22 cellular contexts compared by ENCODE assay signal in the genomic region with DNA sequence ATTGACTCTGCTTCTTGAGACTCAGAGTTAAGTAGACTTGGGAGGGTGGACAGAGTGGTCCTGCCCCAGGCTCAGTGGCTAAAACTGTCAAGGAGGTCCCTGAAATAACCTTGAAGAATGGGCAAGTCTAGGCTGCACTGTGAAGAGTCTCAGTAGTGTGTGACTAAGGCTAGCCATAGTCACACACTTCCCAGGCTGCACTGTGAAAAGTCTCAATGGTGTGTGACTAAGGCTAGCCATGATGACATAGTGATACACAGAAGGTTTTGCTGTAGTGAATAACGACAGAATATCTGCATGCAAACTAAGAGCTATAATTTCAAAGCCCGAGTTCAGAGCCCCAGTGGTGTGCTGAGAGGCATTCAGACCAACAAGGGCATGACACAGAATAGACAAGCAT.
DNase-seq lines count a peak whose midpoint lies in the region; FAIRE-seq and TF ChIP-seq lines count a peak whose summit lies in the region.
"Had no signal": no experiment of that assay in that cellular context is flagged by ENCODE, and none has a peak within 500 bp of the region (broad histone marks: within the 10 kb centered on the region; RNA-seq: fewer than 3 reads in every experiment).

No MANE protein-coding gene starts in this region.

- no peak for FAIRE-seq in astrocyte (lab: Jason Lieb, UNC)
- FAIRE-seq: colon, endothelial cell of umbilical vein had no signal

- TF ChIP-seq CTCF in HFFc6 (IDR thresholded peaks at IDR 0.05) (no peak), astrocyte (IDR thresholded peaks at IDR 0.05; ENCODE audit: insufficient read depth, low read depth, low read length) (no peak), osteoblast (IDR thresholded peaks at IDR 0.05; ENCODE audit: extremely low read depth, low read depth, low read length) (no peak), testis (IDR thresholded peaks at IDR 0.05) (no peak)

- H3K4me3 ChIP-seq in astrocyte (ENCODE audit: insufficient read depth, low read depth, low read length) (no peak overlapping the region), osteoblast (ENCODE audit: insufficient read depth, low read length) (no peak overlapping the region), testis (no peak overlapping the region)
- H3K4me3 ChIP-seq: skin epidermis had no signal

- H3K9me3 ChIP-seq in astrocyte (ENCODE audit: insufficient read depth, low read depth, low read length) (no peaks in the 10 kb centered on the region), osteoblast (ENCODE audit: low read depth, low read length) (no peaks in the 10 kb centered on the region), testis (no peaks in the 10 kb centered on the region)

- no peak overlapping the region for H3K9ac ChIP-seq in astrocyte (ENCODE audit: low read length)

- no peak overlapping the region for H2AFZ ChIP-seq in astrocyte (ENCODE audit: low read depth, low read length)
- peak overlapping the region; percentile 54 for H2AFZ ChIP-seq in osteoblast (ENCODE audit: low read length)

- H3K27me3 ChIP-seq in astrocyte (ENCODE audit: insufficient read depth, low read length), result no peaks in the 10 kb centered on the region
- no peaks in the 10 kb centered on the region for H3K27me3 ChIP-seq in osteoblast (ENCODE audit: insufficient read depth, low read length)
- H3K27me3 ChIP-seq in testis, result no peaks in the 10 kb centered on the region

- no peak overlapping the region for H3K27ac Mint-ChIP-seq in activated CD4-positive, alpha-beta memory T cell treated with anti-CD3 and anti-CD28 coated beads for 36 hours
- no peak overlapping the region for H3K27ac Mint-ChIP-seq in activated CD4-positive, alpha-beta memory T cell treated with anti-CD3 and anti-CD28 coated beads, Interleukin-2, amount 10 ng/mL, durations not matched to agents 7 days and 5 days
- H3K27ac Mint-ChIP-seq in HFFc6 (peak overlapping the region; percentile 9; the same call in 1 of the 2 replicates), astrocyte (ENCODE audit: unreplicated experiment) (peak overlapping the region; percentile 2)
- H3K27ac Mint-ChIP-seq: CD4-positive, alpha-beta T cell; naive thymus-derived CD8-positive, alpha-beta T cell; stimulated activated naive B cell treated with anti-CD40 and anti-IgM and Interleukin-4, amounts not matched to agents 10 μg/mL and 1 μg/mL and 100 μg/mL, for 72 hours; T-helper 1 cell treated with Interleukin-12 subunit alpha and Interleukin-12 subunit beta and Interleukin-4 antibody, amounts not matched to agents 30 μg/mL and 1 μg/mL, for 36 hours; WTC11 had no signal

- H3K36me3 ChIP-seq in astrocyte (ENCODE audit: insufficient read depth, low read length), result no peaks in the 10 kb centered on the region
- H3K36me3 ChIP-seq in osteoblast (ENCODE audit: insufficient read depth, low read length), result no peaks in the 10 kb centered on the region
- H3K36me3 ChIP-seq in testis (ENCODE audit: low read depth, missing control alignments), result no peaks in the 10 kb centered on the region

- POLR2A ChIA-PET in activated CD4-positive, alpha-beta memory T cell treated with anti-CD3 and anti-CD28 coated beads for 36 hours (lab: Charles Lee), result no interaction called here
- POLR2A ChIA-PET in activated CD4-positive, alpha-beta memory T cell treated with anti-CD3 and anti-CD28 coated beads, Interleukin-2, amount 10 ng/mL, durations not matched to agents 7 days and 5 days (lab: Charles Lee), result no interaction called here

- no peaks in the 10 kb centered on the region for H3K9me3 Mint-ChIP-seq in activated CD4-positive, alpha-beta memory T cell treated with anti-CD3 and anti-CD28 coated beads for 36 hours
- H3K9me3 Mint-ChIP-seq in activated CD4-positive, alpha-beta memory T cell treated with anti-CD3 and anti-CD28 coated beads, Interleukin-2, amount 10 ng/mL, durations not matched to agents 7 days and 5 days, result no peaks in the 10 kb centered on the region
- no peaks in the 10 kb centered on the region for H3K9me3 Mint-ChIP-seq in HFFc6
- H3K9me3 Mint-ChIP-seq in astrocyte (ENCODE audit: unreplicated experiment), result no peaks in the 10 kb centered on the region
- H3K9me3 Mint-ChIP-seq: CD4-positive, alpha-beta T cell; naive thymus-derived CD8-positive, alpha-beta T cell; stimulated activated naive B cell treated with anti-CD40 and anti-IgM and Interleukin-4, amounts not matched to agents 10 μg/mL and 1 μg/mL and 100 μg/mL, for 72 hours; T-helper 1 cell treated with Interleukin-12 subunit alpha and Interleukin-12 subunit beta and Interleukin-4 antibody, amounts not matched to agents 30 μg/mL and 1 μg/mL, for 36 hours had no signal

- no peaks in the 10 kb centered on the region for H3K79me2 ChIP-seq in astrocyte (ENCODE audit: insufficient read depth, low read length)
- no peaks in the 10 kb centered on the region for H3K79me2 ChIP-seq in osteoblast (ENCODE audit: insufficient read depth, low read length)

- H3K4me1 Mint-ChIP-seq in activated CD4-positive, alpha-beta memory T cell treated with anti-CD3 and anti-CD28 coated beads for 36 hours (ENCODE audit: low read depth), result peaks cover 4% of the 10 kb centered on the region
- no peaks in the 10 kb centered on the region for H3K4me1 Mint-ChIP-seq in activated CD4-positive, alpha-beta memory T cell treated with anti-CD3 and anti-CD28 coated beads, Interleukin-2, amount 10 ng/mL, durations not matched to agents 7 days and 5 days
- peaks cover 23% of the 10 kb centered on the region for H3K4me1 Mint-ChIP-seq in HFFc6 (ENCODE audit: low read depth)
- H3K4me1 Mint-ChIP-seq in astrocyte (ENCODE audit: low read depth, unreplicated experiment), result peaks cover 8% of the 10 kb centered on the region
- H3K4me1 Mint-ChIP-seq: naive thymus-derived CD8-positive, alpha-beta T cell; WTC11 had no signal

- H3K4me2 ChIP-seq in astrocyte (ENCODE audit: low read length) (no peak overlapping the region), osteoblast (ENCODE audit: insufficient read depth, low read length) (no peak overlapping the region)

- H3K4me1 ChIP-seq in astrocyte (ENCODE audit: insufficient read depth, low read length) (peaks cover 5% of the 10 kb centered on the region), osteoblast (ENCODE audit: insufficient read depth, low read length) (peaks cover 3% of the 10 kb centered on the region), testis (no peaks in the 10 kb centered on the region)

- no peak overlapping the region for H3K27ac ChIP-seq in astrocyte (ENCODE audit: low read depth, low read length)
- no peak overlapping the region for H3K27ac ChIP-seq in osteoblast (ENCODE audit: low read depth, low read length)
- no peak overlapping the region for H3K27ac ChIP-seq in testis
- H3K27ac ChIP-seq: skin epidermis had no signal

- intact Hi-C loops in activated CD4-positive, alpha-beta memory T cell treated with anti-CD3 and anti-CD28 coated beads for 36 hours (cut with micrococcal nuclease), result no loop called here
- intact Hi-C loops in testis (cut with DNase I; ENCODE audit: low total_unique reads), result no loop called here

- WGBS in testis, 2 donors, result 85 to 89% methylated on average over 2 of the region's 2 CpGs

- H3K27me3 Mint-ChIP-seq in activated CD4-positive, alpha-beta memory T cell treated with anti-CD3 and anti-CD28 coated beads for 36 hours, result peaks cover 2% of the 10 kb centered on the region
- H3K27me3 Mint-ChIP-seq in activated CD4-positive, alpha-beta memory T cell treated with anti-CD3 and anti-CD28 coated beads, Interleukin-2, amount 10 ng/mL, durations not matched to agents 7 days and 5 days, result no peaks in the 10 kb centered on the region
- H3K27me3 Mint-ChIP-seq in HFFc6 (ENCODE audit: insufficient read depth) (peaks cover 7% of the 10 kb centered on the region; the same call in 1 of the 2 replicates), astrocyte (ENCODE audit: low read depth, unreplicated experiment) (no peaks in the 10 kb centered on the region)
- H3K27me3 Mint-ChIP-seq: CD4-positive, alpha-beta T cell; naive thymus-derived CD8-positive, alpha-beta T cell; stimulated activated naive B cell treated with anti-CD40 and anti-IgM and Interleukin-4, amounts not matched to agents 10 μg/mL and 1 μg/mL and 100 μg/mL, for 72 hours had no signal

- H4K20me1 ChIP-seq in astrocyte (ENCODE audit: insufficient read depth, low read length) (no peaks in the 10 kb centered on the region), osteoblast (ENCODE audit: insufficient read depth, low read length) (no peaks in the 10 kb centered on the region)

- H3K4me3 Mint-ChIP-seq in activated CD4-positive, alpha-beta memory T cell treated with anti-CD3 and anti-CD28 coated beads for 36 hours, result no peak overlapping the region
- no peak overlapping the region for H3K4me3 Mint-ChIP-seq in activated CD4-positive, alpha-beta memory T cell treated with anti-CD3 and anti-CD28 coated beads, Interleukin-2, amount 10 ng/mL, durations not matched to agents 7 days and 5 days
- H3K4me3 Mint-ChIP-seq in HFFc6, result no peak overlapping the region
- no peak overlapping the region for H3K4me3 Mint-ChIP-seq in astrocyte (ENCODE audit: unreplicated experiment)
- H3K4me3 Mint-ChIP-seq: CD4-positive, alpha-beta T cell; naive thymus-derived CD8-positive, alpha-beta T cell; stimulated activated naive B cell treated with anti-CD40 and anti-IgM and Interleukin-4, amounts not matched to agents 10 μg/mL and 1 μg/mL and 100 μg/mL, for 72 hours; T-helper 1 cell treated with Interleukin-12 subunit alpha and Interleukin-12 subunit beta and Interleukin-4 antibody, amounts not matched to agents 30 μg/mL and 1 μg/mL, for 36 hours; WTC11 had no signal

- CTCF ChIA-PET in activated CD4-positive, alpha-beta memory T cell treated with anti-CD3 and anti-CD28 coated beads for 36 hours (lab: Charles Lee), result interaction anchor here (1.0 to 1.4 kb wide), 2 partner anchors 19 to 178 kb away, joined by 3 read pairs; no protein-coding TSS in a partner anchor
- CTCF ChIA-PET in activated CD4-positive, alpha-beta memory T cell treated with anti-CD3 and anti-CD28 coated beads, Interleukin-2, amount 10 ng/mL, durations not matched to agents 7 days and 5 days (lab: Charles Lee), result no interaction called here

- TF ChIP-seq POLR2A in testis (IDR thresholded peaks at IDR 0.05), result no peak

- DNase-seq in activated CD4-positive, alpha-beta memory T cell treated with anti-CD3 and anti-CD28 coated beads for 36 hours, result peak; percentile 13
- DNase-seq in activated CD4-positive, alpha-beta memory T cell treated with anti-CD3 and anti-CD28 coated beads, Interleukin-2, amount 10 ng/mL, durations not matched to agents 7 days and 5 days, result no peak
- DNase-seq in HFFc6 (peak; percentile 39), astrocyte (ENCODE audit: low read depth) (peak; percentile 26), osteoblast (ENCODE audit: insufficient read length, low spot score, missing footprints) (no peak), SHP77 treated with DMSO at 0.1 percent for 48 hours (lab: John Stamatoyannopoulos, UW) (no peak), GOT3 (lab: John Stamatoyannopoulos, UW) (no peak), testis (no peak)
- DNase-seq: activated CD8-positive, alpha-beta memory T cell treated with anti-CD3 and anti-CD28 coated beads, Interleukin-2, amount 50 U/mL, for 4 hours; CD4-positive, alpha-beta T cell; DND-41; naive thymus-derived CD8-positive, alpha-beta T cell; NCI-H146; NCI-H226; posterior cingulate gyrus; Right ventricle myocardium superior; stimulated activated naive B cell treated with anti-CD40 and anti-IgM and Interleukin-4, amounts not matched to agents 10 μg/mL and 1 μg/mL and 100 μg/mL, for 72 hours had no signal

- H3K36me3 Mint-ChIP-seq in activated CD4-positive, alpha-beta memory T cell treated with anti-CD3 and anti-CD28 coated beads for 36 hours, result no peaks in the 10 kb centered on the region
- no peaks in the 10 kb centered on the region for H3K36me3 Mint-ChIP-seq in activated CD4-positive, alpha-beta memory T cell treated with anti-CD3 and anti-CD28 coated beads, Interleukin-2, amount 10 ng/mL, durations not matched to agents 7 days and 5 days (ENCODE audit: low read depth)
- H3K36me3 Mint-ChIP-seq in HFFc6 (ENCODE audit: low read depth) (no peaks in the 10 kb centered on the region), astrocyte (ENCODE audit: low read depth, unreplicated experiment) (no peaks in the 10 kb centered on the region)
- H3K36me3 Mint-ChIP-seq: naive thymus-derived CD8-positive, alpha-beta T cell; stimulated activated naive B cell treated with anti-CD40 and anti-IgM and Interleukin-4, amounts not matched to agents 10 μg/mL and 1 μg/mL and 100 μg/mL, for 72 hours; WTC11 had no signal

Comparison
In these comparisons a context has a peak if more than half of its experiments do, and no peak if none do; other contexts are left out.
1. DNase-seq: peak in activated CD4-positive, alpha-beta memory T cell treated with anti-CD3 and anti-CD28 coated beads for 36 hours (single experiment), HFFc6 (single experiment) and astrocyte (single experiment); none in activated CD4-positive, alpha-beta memory T cell treated with anti-CD3 and anti-CD28 coated beads, Interleukin-2, amount 10 ng/mL, durations not matched to agents 7 days and 5 days (single experiment), osteoblast (single experiment), SHP77 treated with DMSO at 0.1 percent for 48 hours (single experiment), GOT3 (single experiment) and testis (single experiment).
2. H3K27ac Mint-ChIP-seq: peak in HFFc6 (single experiment) and astrocyte (single experiment); none in activated CD4-positive, alpha-beta memory T cell treated with anti-CD3 and anti-CD28 coated beads for 36 hours (single experiment) and activated CD4-positive, alpha-beta memory T cell treated with anti-CD3 and anti-CD28 coated beads, Interleukin-2, amount 10 ng/mL, durations not matched to agents 7 days and 5 days (single experiment).